ENCODE assay signal across 9 cellular contexts in the genomic region with DNA sequence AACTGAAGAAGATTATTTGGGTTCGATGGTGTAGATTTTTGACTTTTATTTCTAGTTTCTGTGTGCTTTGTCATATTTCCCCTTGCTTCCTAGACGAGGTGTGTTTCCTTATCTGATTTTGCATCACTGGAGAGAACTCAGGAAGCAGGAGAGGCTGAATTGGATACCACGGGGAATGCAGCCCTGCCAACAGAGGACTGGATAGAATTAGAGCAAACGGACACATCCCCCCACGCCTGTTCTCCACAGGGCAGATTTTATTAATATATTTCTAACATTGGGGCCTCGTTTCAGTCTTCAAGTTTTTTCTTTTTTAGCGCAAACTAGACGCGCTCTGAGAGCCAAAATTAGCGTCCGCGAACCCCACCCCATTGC. TPM values are rescaled to one million over a fixed set of nuclear protein-coding genes. Genes with fewer than 3 reads are reported as not detected.
DNase-seq lines count a peak whose midpoint lies in the region; ATAC-seq, FAIRE-seq and TF ChIP-seq lines count a peak whose summit lies in the region.
"Had no signal": no experiment of that assay in that cellular context is flagged by ENCODE, and none has a peak within 500 bp of the region (broad histone marks: within the 10 kb centered on the region; RNA-seq: fewer than 3 reads in every experiment).

No MANE protein-coding gene starts in this region.

- H3K27ac ChIP-seq in A673 (ENCODE audit: low read depth, low read length, poor library complexity, severe bottlenecking) (peak overlapping the region; percentile 96), HUES6 (ENCODE audit: low read depth, low read length) (no peak overlapping the region), breast epithelium (peak overlapping the region; percentile 99 to 100), lung (ENCODE audit: low read depth in 1 of 2, low read length in 1 of 2) (peak overlapping the region; percentile 81 to 99)

- H3K36me3 ChIP-seq in A673 (ENCODE audit: insufficient read depth, low read length, poor library complexity, severe bottlenecking) (no peaks in the 10 kb centered on the region), HUES6 (ENCODE audit: control insufficient read depth, insufficient read depth, low read length) (no peaks in the 10 kb centered on the region), breast epithelium (no peaks in the 10 kb centered on the region), lung (ENCODE audit: control insufficient read depth in 2 of 2, insufficient read depth in 2 of 2, low read length in 2 of 2) (no peaks in the 10 kb centered on the region)

- no peak for DNase-seq in A673 (ENCODE audit: low spot score)
- no peak for DNase-seq in breast epithelium (ENCODE audit: low spot score in 2 of 2)
- no peak for DNase-seq in lung (ENCODE audit: low spot score)
- no peak for DNase-seq in GM12891 (ENCODE audit: insufficient read length, low spot score)
- DNase-seq in NCI-H2171 (lab: John Stamatoyannopoulos, UW): no peak
- no peak for DNase-seq in ACHN

- H3K4me3 ChIP-seq in A673 (ENCODE audit: low read depth, low read length, poor library complexity, severe bottlenecking): peak overlapping the region; percentile 93
- H3K4me3 ChIP-seq in HUES6 (ENCODE audit: low read depth, low read length): peak overlapping the region; percentile 98
- H3K4me3 ChIP-seq in breast epithelium: peak overlapping the region; percentile 91 to 97 (median 91)
- no peak overlapping the region for H3K4me3 ChIP-seq in lung

- BruUV-seq in A673 (replicated peaks; lab: Mats Ljungman, UMichigan): no TSS peak

- TF ChIP-seq CTCF in A673 (conservative IDR thresholded peaks at IDR 0.05; ENCODE audit: low read depth, low read length) (no peak), breast epithelium (IDR thresholded peaks at IDR 0.05) (no peak), lung (IDR thresholded peaks at IDR 0.05; ENCODE audit: control extremely low read depth, extremely low read depth) (no peak)

- no peaks in the 10 kb centered on the region for H3K9me3 ChIP-seq in A673 (ENCODE audit: low read depth, low read length, poor library complexity, severe bottlenecking)
- no peaks in the 10 kb centered on the region; the same call in 1 of the 2 replicates for H3K9me3 ChIP-seq in HUES6 (ENCODE audit: control insufficient read depth, insufficient read depth, low read depth, low read length)
- no peaks in the 10 kb centered on the region for H3K9me3 ChIP-seq in breast epithelium
- H3K9me3 ChIP-seq in lung (ENCODE audit: control insufficient read depth in 2 of 2, insufficient read depth in 1 of 2, low read length in 1 of 2): no peaks in the 10 kb centered on the region

- 6% methylated on average over 12 of the region's 12 CpGs for WGBS in lung, 2 donors

- no peak overlapping the region for H3K9ac ChIP-seq in HUES6 (ENCODE audit: low read length)

- in situ Hi-C loops in ACHN (cut with HindIII; ENCODE audit: low pct_ligation_motif_present, low pct_unique_long_range_greater_than_20kb, low sequenced_read_pairs): no loop called here

- POLR2A ChIA-PET in A673 (lab: Charles Lee; ENCODE audit: low non-redundant PET): interaction anchor here (0.6 to 0.9 kb wide), 2 partner anchors 36 to 63 kb away, joined by 3 to 5 read pairs; no protein-coding TSS in a partner anchor

- H3K4me1 ChIP-seq in A673 (ENCODE audit: insufficient read depth, low read length, poor library complexity, severe bottlenecking) (peaks cover 25% of the 10 kb centered on the region), HUES6 (ENCODE audit: control insufficient read depth, insufficient read depth, low read length) (peaks cover 24% of the 10 kb centered on the region), breast epithelium (peaks cover 0 to 12% of the 10 kb centered on the region in 2 donors), lung (ENCODE audit: control insufficient read depth in 2 of 2, insufficient read depth in 2 of 2, low read length in 2 of 2) (peaks cover 2 to 6% of the 10 kb centered on the region in 2 donors)

- peak; percentile 4 for ATAC-seq in lung (ENCODE audit: insufficient read depth, low FRiP score)
- ATAC-seq in HG03354 (IDR thresholded peaks at IDR 0.05; ENCODE audit: poor library complexity, severe bottlenecking, unreplicated experiment): no peak

- CTCF ChIA-PET in A673 (lab: Charles Lee): interaction anchor here (0.9 kb wide), 1 partner anchor 82 kb away, joined by 3 read pairs; no protein-coding TSS in a partner anchor

- no peak for FAIRE-seq in GM12891 (lab: Jason Lieb, UNC)

- TF ChIP-seq POLR2A in breast epithelium (IDR thresholded peaks at IDR 0.05): no peak
- no peak for TF ChIP-seq POLR2A in GM12891 (IDR thresholded peaks at IDR 0.05; ENCODE audit: low read depth, low read length)

- H3K27me3 ChIP-seq in A673 (replicated peaks; ENCODE audit: insufficient read depth, low read depth, low read length, poor library complexity): no peaks in the 10 kb centered on the region
- H3K27me3 ChIP-seq in HUES6 (ENCODE audit: control insufficient read depth, insufficient read depth, low read length): no peaks in the 10 kb centered on the region
- no peaks in the 10 kb centered on the region for H3K27me3 ChIP-seq in breast epithelium
- H3K27me3 ChIP-seq in lung (ENCODE audit: control insufficient read depth, insufficient read depth): no peaks in the 10 kb centered on the region

- intact Hi-C loops in A673 (cut with micrococcal nuclease; ENCODE audit: unreplicated experiment) (no loop called here), breast epithelium (cut with DNase I; ENCODE audit: low total_unique reads) (no loop called here)

TF ChIP-seq in GM12891, 5 proteins besides CTCF, POLR2A, EP300 and RAD21:
- TF ChIP-seq TAF1 (IDR thresholded peaks at IDR 0.05; ENCODE audit: low read depth, low read length) (no peak), SPI1 (IDR thresholded peaks at IDR 0.05; ENCODE audit: low read depth, low read length) (no peak), PAX5 (IDR thresholded peaks at IDR 0.05; ENCODE audit: insufficient read depth, low read length, severe bottlenecking) (no peak), POLR2AphosphoS5 (IDR thresholded peaks at IDR 0.05; ENCODE audit: low read depth, low read length) (no peak)

RNA-seq across cellular contexts. Expression of gene VAPA, which starts 0.7 kb away (rescaled TPM):
- total RNA-seq in A673 (2021) (185 and 204 TPM in 2 replicates), breast epithelium (100 to 1,000 TPM; 235 to 263 (median 260) TPM), lung (100 to 1,000 TPM; 255 to 351 TPM)
- 100 to 1,000 TPM; 143 to 240 TPM for polyA plus RNA-seq in lung
- 95.5 TPM for polyA plus RNA-seq in GM12891 (2012; ENCODE audit: low read depth, missing spikeins)

RNA-seq across cellular contexts. Expression of gene TXNDC2, which starts 27.4 kb away (rescaled TPM):
- 0.13 and 0.42 TPM in 2 replicates for total RNA-seq in A673 (2021)
- under 1 TPM in 1 of 3 donors, not detected in 2; 0.16 TPM for total RNA-seq in breast epithelium
- under 1 TPM in 1 of 2 donors, not detected in 1; 0.12 TPM for total RNA-seq in lung
- under 1 TPM; 0.16 to 0.19 TPM for polyA plus RNA-seq in lung
- not detected for polyA plus RNA-seq in GM12891 (2012; ENCODE audit: low read depth, missing spikeins)
- total RNA-seq: glomerular endothelial cell had no signal
